8 cellular contexts compared by ENCODE assay signal in genomic region chrX:68443155-68443868, GRCh38. TPM values are rescaled to one million over a fixed set of nuclear protein-coding genes. Genes with fewer than 3 reads are reported as not detected.
DNase-seq lines count a peak whose midpoint lies in the region; ATAC-seq and TF ChIP-seq lines count a peak whose summit lies in the region.

No MANE protein-coding gene starts in this region.

- TF ChIP-seq CTCF in GM12865 (IDR thresholded peaks at IDR 0.05; ENCODE audit: insufficient read depth, low read depth, low read length, missing control alignments) = no peak

- no peak overlapping the region for H3K4me3 ChIP-seq in GM12865 (ENCODE audit: low read depth, low read length)

- no peak for ATAC-seq in HG02571 (IDR thresholded peaks at IDR 0.05; ENCODE audit: unreplicated experiment)

- DNase-seq in GM12865 (ENCODE audit: low read depth) = peak; percentile 16
- DNase-seq in H4 (ENCODE audit: low spot score) = peak; percentile 37
- peak; percentile 46 for DNase-seq in RPMI8226
- DNase-seq in glomerular visceral epithelial cell (ENCODE audit: extremely low spot score) = peak; percentile 65
- no peak for DNase-seq in NCI-H1930 (lab: John Stamatoyannopoulos, UW)
- no peak for DNase-seq in NCI-H1105 treated with DMSO at 0.1 percent for 48 hours (lab: John Stamatoyannopoulos, UW)
- DNase-seq in activated gamma-delta T cell treated with Interleukin-2 at 50 U/mL for 16 hours = no peak

RNA-seq across cellular contexts. Expression of gene OPHN1, which starts 10.0 kb away (rescaled TPM):
- 2.0 and 4.4 TPM in 2 replicates for total RNA-seq in H4 (2014; rRNA removed; shearing (Covaris generic))

RNA-seq across cellular contexts. Expression of gene YIPF6, which starts 55.5 kb away (rescaled TPM):
- 23.2 and 25.9 TPM in 2 replicates for total RNA-seq in H4 (2014; rRNA removed; shearing (Covaris generic))

Comparison
In these comparisons a context has a peak if more than half of its experiments do, and no peak if none do; other contexts are left out.
1. DNase-seq: peak in GM12865 (single experiment), H4 (single experiment), RPMI8226 (single experiment) and glomerular visceral epithelial cell (single experiment); none in NCI-H1930 (0 of 2), NCI-H1105 treated with DMSO at 0.1 percent for 48 hours (single experiment) and activated gamma-delta T cell treated with Interleukin-2 at 50 U/mL for 16 hours (single experiment).